ENCODE assay signal across 16 cellular contexts in the genomic region with DNA sequence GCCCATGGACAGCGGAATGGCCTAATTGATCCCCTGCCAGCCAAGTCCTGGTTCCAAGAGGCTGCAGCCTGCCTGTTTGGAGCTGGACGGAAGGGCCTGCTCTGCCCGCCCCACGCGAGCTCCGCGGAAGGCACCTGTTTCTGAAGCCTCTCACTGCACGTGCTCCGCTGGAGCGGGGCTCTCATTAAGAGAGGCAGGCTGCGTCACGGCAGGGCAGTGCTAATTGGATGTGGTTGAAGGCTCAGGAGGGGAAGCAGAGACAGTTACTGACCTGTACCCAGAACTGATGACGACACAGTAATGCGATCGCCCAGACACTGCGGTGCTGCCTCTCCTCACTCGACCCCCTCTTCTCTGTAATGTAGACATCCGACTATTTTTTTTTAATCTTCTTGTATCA.
"Had no signal": no experiment of that assay in that cellular context is flagged by ENCODE, and none has a peak within 500 bp of the region (broad histone marks: within the 10 kb centered on the region; RNA-seq: fewer than 3 reads in every experiment).

No MANE protein-coding gene starts in this region.

- H3K4me3 ChIP-seq: left ventricle myocardium inferior, pancreas, smooth muscle cell, thoracic aorta, upper lobe of left lung had no signal

- H3K27me3 ChIP-seq: foreskin keratinocyte, pancreas, upper lobe of left lung had no signal

- H3K27ac ChIP-seq: foreskin keratinocyte, left ventricle myocardium inferior, pancreas, thoracic aorta, upper lobe of left lung had no signal

- H3K4me2 ChIP-seq: smooth muscle cell had no signal

- DNase-seq: activated CD4-positive, alpha-beta T cell treated with anti-CD3 and anti-CD28 coated beads, Interleukin-2, amount 50 U/mL, for 4 hours; activated naive CD8-positive, alpha-beta T cell treated with anti-CD3 and anti-CD28 coated beads, Interleukin-2, amount 50 U/mL, for 24 hours; anterior cingulate cortex; caudate nucleus; foreskin keratinocyte; hippocampal formation; left ventricle myocardium inferior; mammary epithelial cell; midbrain; pancreas; stimulated activated CD4-positive, alpha-beta T cell treated with anti-CD3 and anti-CD28 coated beads, Interleukin-4, amount 100 ng/mL, for 24 hours had no signal

- H3K36me3 ChIP-seq: left ventricle myocardium inferior, pancreas, thoracic aorta, upper lobe of left lung had no signal

- ATAC-seq: activated naive CD8-positive, alpha-beta T cell treated with anti-CD3 and anti-CD28 coated beads, Interleukin-2, amount 50 U/mL, for 24 hours; foreskin keratinocyte; pancreas; sciatic nerve; stimulated activated memory B cell treated with anti-CD40 and anti-IgM and Interleukin-4, amounts not matched to agents 10 μg/mL and 1 μg/mL and 100 μg/mL, for 72 hours had no signal

- H3K4me1 ChIP-seq: foreskin keratinocyte, left ventricle myocardium inferior, pancreas, upper lobe of left lung had no signal
